In the genomic region with DNA sequence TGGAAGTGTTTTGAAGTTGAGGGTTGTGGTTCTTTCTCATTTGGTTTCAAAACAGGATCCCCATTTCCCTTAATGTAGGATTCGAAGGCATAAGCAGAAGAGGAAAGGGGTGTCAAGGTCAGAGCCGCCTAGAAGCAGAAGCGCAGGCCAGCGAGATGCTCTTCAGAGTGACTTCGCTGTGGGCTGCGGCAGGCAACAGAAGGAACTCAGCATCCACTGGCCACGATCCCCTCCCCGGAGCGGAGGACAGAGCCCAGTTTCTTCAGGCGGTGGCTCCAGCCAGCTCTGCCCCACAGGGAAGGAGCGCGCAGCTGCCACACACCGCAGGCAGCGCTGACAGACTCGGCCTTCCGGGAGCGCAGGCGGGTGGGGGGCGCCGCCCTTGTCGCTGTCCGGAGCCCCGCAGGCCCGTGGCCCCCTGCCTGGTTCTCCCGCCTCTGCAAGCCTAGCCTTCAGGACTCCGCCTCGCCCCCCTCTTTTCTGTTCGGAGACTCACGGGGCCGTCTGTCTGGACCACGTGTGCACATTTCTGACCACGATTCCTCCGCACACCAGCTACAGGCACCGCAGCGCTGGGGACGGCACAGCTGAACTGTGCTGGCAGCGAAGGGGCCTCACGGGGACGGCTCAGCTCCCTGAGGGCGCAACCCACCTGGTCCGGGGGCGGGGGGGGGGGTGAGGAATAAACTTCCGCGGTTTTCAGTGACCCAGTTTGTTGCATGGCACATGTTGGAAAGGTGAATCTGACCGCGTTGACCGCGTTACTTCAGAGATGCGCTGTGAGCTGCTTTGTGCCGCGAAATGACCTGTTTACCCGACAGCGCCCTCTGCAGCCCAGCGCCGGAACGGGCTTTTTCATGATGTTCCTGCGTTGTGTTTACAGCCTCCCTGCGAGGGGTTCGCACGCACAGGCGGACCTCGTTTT, we compare ENCODE assay signal across 8 cellular contexts. TPM values are rescaled to one million over a fixed set of nuclear protein-coding genes. Genes with fewer than 3 reads are reported as not detected.
DNase-seq lines count a peak whose midpoint lies in the region; ATAC-seq and TF ChIP-seq lines count a peak whose summit lies in the region.

No MANE protein-coding gene starts in this region.

- intact Hi-C loops in dorsolateral prefrontal cortex (cut with DNase I) = no loop called here

- peak overlapping the region; percentile 29 to 80 (median 57) for H3K4me3 ChIP-seq in dorsolateral prefrontal cortex

- H3K27ac ChIP-seq in dorsolateral prefrontal cortex = peak overlapping the region in 38 of 59 donors; percentile 8 to 80 (median 52)

- peak; percentile 51 for ATAC-seq in HG02623 (IDR thresholded peaks at IDR 0.05; ENCODE audit: unreplicated experiment)

- TF ChIP-seq CTCF in GM12873 (IDR thresholded peaks at IDR 0.05; ENCODE audit: insufficient read depth, low read depth, low read length, missing control alignments) = peak; percentile 81
- peak; percentile 38 to 82 (median 70) for TF ChIP-seq CTCF in dorsolateral prefrontal cortex (IDR thresholded peaks at IDR 0.05 in 54 of 56, conservative IDR thresholded peaks at IDR 0.05 in 2 of 56; ENCODE audit: low read depth in 1 of 56, partially characterized antibody in 56 of 56)

- peaks cover 0 to 13% (median 0%) of the 10 kb centered on the region in 45 donors for H3K27me3 ChIP-seq in dorsolateral prefrontal cortex

- DNase-seq in NCI-H2081 (lab: John Stamatoyannopoulos, UW) (peak; percentile 57 to 82), dorsolateral prefrontal cortex (peak in 9 of 10 donors; percentile 56 to 79 (median 72)), medulla oblongata (ENCODE audit: extremely low spot score) (peak; percentile 58), NCI-H446 treated with DMSO at 0.1 percent for 48 hours (lab: John Stamatoyannopoulos, UW) (no peak)
- DNase-seq in activated CD4-positive, alpha-beta T cell treated with anti-CD3 and anti-CD28 coated beads, Interleukin-2, amount 50 U/mL, for 1 hour = peak; percentile 81
- DNase-seq in stimulated activated CD8-positive, alpha-beta memory T cell treated with anti-CD3 and anti-CD28 coated beads, Interleukin-12 subunit alpha, Interleukin-12 subunit beta, amount 100 ng/mL, for 1 hour (ENCODE audit: low read depth) = peak; percentile 64

RNA-seq across cellular contexts. Expression of a gene that starts 26.1 kb away (rescaled TPM):
- under 1 TPM in 1 of 120 experiments, not detected in 119; 0.29 TPM for total RNA-seq in dorsolateral prefrontal cortex

RNA-seq across cellular contexts. Expression of a gene that starts 59.9 kb away (rescaled TPM):
- under 1 TPM in 1 of 120 experiments, not detected in 119; 0.31 TPM for total RNA-seq in dorsolateral prefrontal cortex
